ENCODE assay signal across 16 cellular contexts in genomic region chr1:117046781-117047180, GRCh38. TPM values are rescaled to one million over a fixed set of nuclear protein-coding genes. Genes with fewer than 3 reads are reported as not detected.
DNase-seq lines count a peak whose midpoint lies in the region; ATAC-seq and TF ChIP-seq lines count a peak whose summit lies in the region.
"Had no signal": no experiment of that assay in that cellular context is flagged by ENCODE, and none has a peak within 500 bp of the region (broad histone marks: within the 10 kb centered on the region; RNA-seq: fewer than 3 reads in every experiment).

No MANE protein-coding gene starts in this region.

- DNase-seq in NCI-H2107 treated with DMSO at 0.1 percent for 48 hours (lab: John Stamatoyannopoulos, UW; ENCODE audit: unreplicated experiment) (peak; percentile 57), NCI-H2107 (lab: John Stamatoyannopoulos, UW) (no peak), DMS153 treated with DMSO at 0.1 percent for 48 hours (lab: John Stamatoyannopoulos, UW; ENCODE audit: unreplicated experiment) (peak; percentile 29), NCI-H345 (lab: John Stamatoyannopoulos, UW) (peak; percentile 54), body of pancreas (no peak), AG08395 (ENCODE audit: low spot score) (no peak)
- DNase-seq: BE2C; CD4-positive, alpha-beta memory T cell; DMS53; GF-D8; H7 had no signal

- WGBS in body of pancreas, 2 donors = 30 to 31% methylated on average over 4 of the region's 4 CpGs

- ATAC-seq in body of pancreas (peak; percentile 40), GM18873 (IDR thresholded peaks at IDR 0.05; ENCODE audit: low FRiP score, unreplicated experiment) (no peak), GM21381 (IDR thresholded peaks at IDR 0.05; ENCODE audit: unreplicated experiment) (no peak)
- ATAC-seq: GM23338 had no signal

- no peaks in the 10 kb centered on the region for H3K27me3 ChIP-seq in body of pancreas

- TF ChIP-seq CTCF in body of pancreas (IDR thresholded peaks at IDR 0.05) = no peak

- no peaks in the 10 kb centered on the region for H3K36me3 ChIP-seq in body of pancreas (replicated peaks in 1 of 2; ENCODE audit: insufficient read depth in 1 of 2, low read depth in 2 of 2)
- H3K36me3 ChIP-seq: BE2C had no signal

- no peak overlapping the region for H3K4me3 ChIP-seq in body of pancreas
- H3K4me3 ChIP-seq: GM23338 had no signal

- no peaks in the 10 kb centered on the region for H3K9me3 ChIP-seq in body of pancreas
- H3K9me3 ChIP-seq: BE2C had no signal

- no peak for TF ChIP-seq POLR2A in body of pancreas (IDR thresholded peaks at IDR 0.05)

- H3K4me1 ChIP-seq in body of pancreas = peaks cover 5% of the 10 kb centered on the region
- H3K4me1 ChIP-seq: BE2C had no signal

- no peak overlapping the region for H3K27ac ChIP-seq in body of pancreas
- H3K27ac ChIP-seq: C4-2B, HL-60 had no signal

- intact Hi-C loops in body of pancreas (cut with DNase I) = loop anchor here (2.0 to 10.0 kb wide), 2 partner anchors 82 to 308 kb away; no protein-coding TSS in a partner anchor

RNA-seq across cellular contexts. Expression of gene TTF2, which starts 13.3 kb away (rescaled TPM):
- total RNA-seq in body of pancreas = 1 to 10 TPM; 7.8 to 9.6 TPM

RNA-seq across cellular contexts. Expression of gene CD101, which starts 45.2 kb away (rescaled TPM):
- under 1 TPM; 0.26 to 0.33 TPM for total RNA-seq in body of pancreas

Comparison
In these comparisons a context has a peak if more than half of its experiments do, and no peak if none do; other contexts are left out.
1. DNase-seq: peak in NCI-H2107 treated with DMSO at 0.1 percent for 48 hours (single experiment), DMS153 treated with DMSO at 0.1 percent for 48 hours (single experiment) and NCI-H345 (single experiment); none in NCI-H2107 (single experiment), body of pancreas (0 of 4) and AG08395 (single experiment).